ENCODE assay signal across 15 cellular contexts in the genomic region with DNA sequence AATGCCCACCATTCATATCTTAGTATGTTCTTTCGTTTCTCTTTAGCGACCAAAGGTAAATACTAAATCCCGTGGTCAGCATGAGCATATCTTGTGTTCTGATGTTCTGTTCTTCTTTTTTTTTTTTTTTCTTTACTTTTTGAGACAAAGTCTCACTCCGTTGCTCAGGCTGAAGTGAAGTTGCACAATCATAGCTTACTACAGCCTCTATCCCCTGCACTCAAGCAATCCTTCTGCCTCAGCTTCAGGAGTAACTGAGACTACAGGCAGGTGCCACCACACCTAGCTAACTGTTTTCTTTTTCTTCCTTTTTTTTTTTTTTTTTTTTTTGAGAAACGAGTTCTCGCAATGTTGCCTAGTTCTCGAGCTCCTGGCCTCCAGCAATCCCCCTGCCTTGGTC.
DNase-seq lines count a peak whose midpoint lies in the region; ATAC-seq and TF ChIP-seq lines count a peak whose summit lies in the region.
"Had no signal": no experiment of that assay in that cellular context is flagged by ENCODE, and none has a peak within 500 bp of the region (broad histone marks: within the 10 kb centered on the region; RNA-seq: fewer than 3 reads in every experiment).

No MANE protein-coding gene starts in this region.

- H3K4me3 Mint-ChIP-seq in activated naive CD8-positive, alpha-beta T cell = peak overlapping the region; percentile 30
- peak overlapping the region; percentile 35 for H3K4me3 Mint-ChIP-seq in stimulated activated effector memory CD8-positive, alpha-beta T cell treated with anti-CD3 and anti-CD28 coated beads, Interleukin-12 subunit alpha, Interleukin-12 subunit beta, amount 100 ng/mL, for 72 hours
- H3K4me3 Mint-ChIP-seq: activated T-cell treated with anti-CD3 and anti-CD28 coated beads, Interleukin-2, amount 50 U/mL, for 4 hours; GM23338 had no signal

- no peak for TF ChIP-seq CTCF in breast epithelium (IDR thresholded peaks at IDR 0.05)

- H3K9me3 ChIP-seq in breast epithelium = no peaks in the 10 kb centered on the region
- H3K9me3 ChIP-seq: neutrophil had no signal

- no peak for DNase-seq in activated naive CD4-positive, alpha-beta T cell treated with anti-CD3 and anti-CD28 coated beads, Interleukin-2, amount 50 U/mL, for 72 hours (ENCODE audit: low spot score in 2 of 2)
- DNase-seq in activated naive CD4-positive, alpha-beta T cell (lab: John Stamatoyannopoulos, UW) = no peak
- DNase-seq in MV-4-11 (lab: John Stamatoyannopoulos, UW) (peak; percentile 78), breast epithelium (ENCODE audit: low spot score in 2 of 2) (no peak), Ammon's horn (ENCODE audit: low spot score) (no peak)
- no peak for DNase-seq in stimulated activated effector memory CD8-positive, alpha-beta T cell treated with anti-CD3 and anti-CD28 coated beads, Interleukin-12 subunit alpha, Interleukin-12 subunit beta, amount 100 ng/mL, for 72 hours (ENCODE audit: low spot score in 2 of 2)
- no peak for DNase-seq in effector CD8-positive, alpha-beta T cell (lab: John Stamatoyannopoulos, UW)
- DNase-seq: anterior cingulate cortex, midbrain, MM.1S had no signal

- no peak for ATAC-seq in activated naive CD4-positive, alpha-beta T cell treated with anti-CD3 and anti-CD28 coated beads, Interleukin-2, amount 50 U/mL, for 72 hours
- no peak for ATAC-seq in stimulated activated effector memory CD8-positive, alpha-beta T cell treated with anti-CD3 and anti-CD28 coated beads, Interleukin-12 subunit alpha, Interleukin-12 subunit beta, amount 100 ng/mL, for 72 hours
- ATAC-seq: GM23338, sciatic nerve had no signal

- intact Hi-C loops in breast epithelium (cut with DNase I; ENCODE audit: low total_unique reads) = no loop called here

- H3K27me3 ChIP-seq in breast epithelium = no peaks in the 10 kb centered on the region
- H3K27me3 ChIP-seq: neutrophil had no signal

- no peak overlapping the region for H3K27ac ChIP-seq in breast epithelium
- H3K27ac ChIP-seq: neutrophil had no signal

- H3K27ac Mint-ChIP-seq in activated naive CD4-positive, alpha-beta T cell treated with anti-CD3 and anti-CD28 coated beads, Interleukin-2, amount 50 U/mL, for 72 hours = peak overlapping the region; percentile 41 to 56
- H3K27ac Mint-ChIP-seq in activated naive CD8-positive, alpha-beta T cell = peak overlapping the region; percentile 93
- H3K27ac Mint-ChIP-seq in stimulated activated effector memory CD8-positive, alpha-beta T cell treated with anti-CD3 and anti-CD28 coated beads, Interleukin-12 subunit alpha, Interleukin-12 subunit beta, amount 100 ng/mL, for 72 hours = peak overlapping the region; percentile 93
- H3K27ac Mint-ChIP-seq: GM23338 had no signal

- no peaks in the 10 kb centered on the region for H3K36me3 ChIP-seq in breast epithelium
- H3K36me3 ChIP-seq: neutrophil had no signal

- no peak overlapping the region for H3K4me3 ChIP-seq in breast epithelium
- H3K4me3 ChIP-seq: GM23338 had no signal

- H3K4me1 ChIP-seq in breast epithelium = no peaks in the 10 kb centered on the region

- H3K9me3 Mint-ChIP-seq in activated naive CD4-positive, alpha-beta T cell treated with anti-CD3 and anti-CD28 coated beads, Interleukin-2, amount 50 U/mL, for 72 hours = no peaks in the 10 kb centered on the region
- H3K9me3 Mint-ChIP-seq in activated naive CD8-positive, alpha-beta T cell (ENCODE audit: low read depth) = no peaks in the 10 kb centered on the region
- no peaks in the 10 kb centered on the region for H3K9me3 Mint-ChIP-seq in stimulated activated effector memory CD8-positive, alpha-beta T cell treated with anti-CD3 and anti-CD28 coated beads, Interleukin-12 subunit alpha, Interleukin-12 subunit beta, amount 100 ng/mL, for 72 hours
- H3K9me3 Mint-ChIP-seq: activated T-cell treated with anti-CD3 and anti-CD28 coated beads, Interleukin-2, amount 50 U/mL, for 4 hours had no signal

- H3K36me3 Mint-ChIP-seq in activated naive CD4-positive, alpha-beta T cell treated with anti-CD3 and anti-CD28 coated beads, Interleukin-2, amount 50 U/mL, for 72 hours = peaks cover 0 to 5% of the 10 kb centered on the region in 2 donors
- peaks cover 2% of the 10 kb centered on the region for H3K36me3 Mint-ChIP-seq in activated naive CD8-positive, alpha-beta T cell
- peaks cover 5% of the 10 kb centered on the region for H3K36me3 Mint-ChIP-seq in stimulated activated effector memory CD8-positive, alpha-beta T cell treated with anti-CD3 and anti-CD28 coated beads, Interleukin-12 subunit alpha, Interleukin-12 subunit beta, amount 100 ng/mL, for 72 hours

- no peaks in the 10 kb centered on the region for H3K27me3 Mint-ChIP-seq in activated naive CD8-positive, alpha-beta T cell

- peaks cover 38% of the 10 kb centered on the region for H3K4me1 Mint-ChIP-seq in activated naive CD8-positive, alpha-beta T cell (ENCODE audit: low read depth)
- H3K4me1 Mint-ChIP-seq in stimulated activated effector memory CD8-positive, alpha-beta T cell treated with anti-CD3 and anti-CD28 coated beads, Interleukin-12 subunit alpha, Interleukin-12 subunit beta, amount 100 ng/mL, for 72 hours = peaks cover 53% of the 10 kb centered on the region

- TF ChIP-seq POLR2A in breast epithelium (IDR thresholded peaks at IDR 0.05) = no peak
